ENCODE assay signal across 1 cellular context in genomic region chr6:108002365-108003221, GRCh38.
A peak's percentile ranks its signal among the peaks of the same experiment; 100 is the strongest.
TF ChIP-seq lines count a peak whose summit lies in the region.

No MANE protein-coding gene starts in this region.

TF ChIP-seq in HepG2, 621 proteins besides CTCF, POLR2A, EP300 and RAD21 (continued from another document and continues in another):
- TF ChIP-seq HNRNPUL1 (IDR thresholded peaks at IDR 0.05; ENCODE audit: low read depth, low read length) (no peak), ZNF564 (CRISPR knock-in tag; IDR thresholded peaks at IDR 0.05) (no peak), ADNP (CRISPR knock-in tag; IDR thresholded peaks at IDR 0.05) (no peak), ZNF724P (CRISPR knock-in tag; IDR thresholded peaks at IDR 0.05; ENCODE audit: borderline replicate concordance) (no peak), ZNF333 (CRISPR knock-in tag; IDR thresholded peaks at IDR 0.05; ENCODE audit: borderline replicate concordance) (no peak), YY1 (IDR thresholded peaks at IDR 0.05; ENCODE audit: insufficient read depth, insufficient replicate concordance, low read depth, low read length) (no peak), MIER2 (CRISPR knock-in tag; IDR thresholded peaks at IDR 0.05) (no peak), PHF21A (CRISPR knock-in tag; IDR thresholded peaks at IDR 0.05) (peak; percentile 62; the same call in 1 of the 2 replicates), ZSCAN30 (CRISPR knock-in tag; IDR thresholded peaks at IDR 0.05) (no peak), ZNF501 (CRISPR knock-in tag; IDR thresholded peaks at IDR 0.05) (no peak), HNRNPH1 (optimal IDR thresholded peaks at IDR 0.05; ENCODE audit: low read depth, low read length) (no peak), ZBTB3 (CRISPR knock-in tag; IDR thresholded peaks at IDR 0.05; ENCODE audit: borderline replicate concordance, low read depth) (no peak), ZNF256 (CRISPR knock-in tag; conservative IDR thresholded peaks at IDR 0.05) (no peak), ZNF317 (CRISPR knock-in tag; IDR thresholded peaks at IDR 0.05) (no peak), RELA (CRISPR knock-in tag; IDR thresholded peaks at IDR 0.05) (no peak), THAP11 (CRISPR knock-in tag; IDR thresholded peaks at IDR 0.05) (no peak), MEIS2 (CRISPR knock-in tag; IDR thresholded peaks at IDR 0.05) (peak; percentile 71), XRCC5 (optimal IDR thresholded peaks at IDR 0.05; ENCODE audit: low read length) (no peak), ZNF44 (CRISPR knock-in tag; IDR thresholded peaks at IDR 0.05) (no peak), ZKSCAN1 (IDR thresholded peaks at IDR 0.05; ENCODE audit: low read length) (peak; percentile 96), PHF5A (CRISPR knock-in tag; IDR thresholded peaks at IDR 0.05; ENCODE audit: low read depth, unreplicated experiment) (no peak), MIER3 (CRISPR knock-in tag; IDR thresholded peaks at IDR 0.05; ENCODE audit: borderline replicate concordance) (no peak), NR2C2 (CRISPR knock-in tag; IDR thresholded peaks at IDR 0.05; ENCODE audit: borderline replicate concordance) (no peak), ZBTB40 (IDR thresholded peaks at IDR 0.05) (no peak), ZBTB40 (CRISPR knock-in tag; IDR thresholded peaks at IDR 0.05) (no peak), ZNF660 (CRISPR knock-in tag; IDR thresholded peaks at IDR 0.05; ENCODE audit: borderline replicate concordance, low read depth) (no peak), POLR2G (IDR thresholded peaks at IDR 0.05; ENCODE audit: low read depth, low read length) (no peak; the same call in 1 of the 2 replicates), SSRP1 (CRISPR knock-in tag; IDR thresholded peaks at IDR 0.05) (no peak), GPN1 (CRISPR knock-in tag; IDR thresholded peaks at IDR 0.05; ENCODE audit: borderline replicate concordance) (no peak), NAIF1 (CRISPR knock-in tag; IDR thresholded peaks at IDR 0.05; ENCODE audit: borderline replicate concordance) (no peak), ZNF557 (CRISPR knock-in tag; IDR thresholded peaks at IDR 0.05) (no peak), KLF11 (CRISPR knock-in tag; IDR thresholded peaks at IDR 0.05) (no peak), GATA4 (IDR thresholded peaks at IDR 0.05; ENCODE audit: borderline replicate concordance, low read depth) (no peak), REPIN1 (CRISPR knock-in tag; IDR thresholded peaks at IDR 0.05; ENCODE audit: borderline replicate concordance, low read depth) (no peak; the same call in 1 of the 2 replicates), ZNF773 (CRISPR knock-in tag; IDR thresholded peaks at IDR 0.05; ENCODE audit: borderline replicate concordance) (no peak), HOXA9 (CRISPR knock-in tag; IDR thresholded peaks at IDR 0.05; ENCODE audit: borderline replicate concordance) (no peak), IKZF4 (CRISPR knock-in tag; IDR thresholded peaks at IDR 0.05; ENCODE audit: borderline replicate concordance, low read depth, not compliant biosample characterization) (no peak), SMYD3 (CRISPR knock-in tag; IDR thresholded peaks at IDR 0.05) (no peak), CENPX (CRISPR knock-in tag; IDR thresholded peaks at IDR 0.05) (no peak), ZSCAN5A (CRISPR knock-in tag; IDR thresholded peaks at IDR 0.05; ENCODE audit: borderline replicate concordance) (no peak), ATF5 (CRISPR knock-in tag; IDR thresholded peaks at IDR 0.05; ENCODE audit: low read depth) (no peak), EED (CRISPR knock-in tag; IDR thresholded peaks at IDR 0.05) (no peak), ZNF367 (CRISPR knock-in tag; IDR thresholded peaks at IDR 0.05; ENCODE audit: borderline replicate concordance) (no peak)
- TF ChIP-seq, protein P1, sequence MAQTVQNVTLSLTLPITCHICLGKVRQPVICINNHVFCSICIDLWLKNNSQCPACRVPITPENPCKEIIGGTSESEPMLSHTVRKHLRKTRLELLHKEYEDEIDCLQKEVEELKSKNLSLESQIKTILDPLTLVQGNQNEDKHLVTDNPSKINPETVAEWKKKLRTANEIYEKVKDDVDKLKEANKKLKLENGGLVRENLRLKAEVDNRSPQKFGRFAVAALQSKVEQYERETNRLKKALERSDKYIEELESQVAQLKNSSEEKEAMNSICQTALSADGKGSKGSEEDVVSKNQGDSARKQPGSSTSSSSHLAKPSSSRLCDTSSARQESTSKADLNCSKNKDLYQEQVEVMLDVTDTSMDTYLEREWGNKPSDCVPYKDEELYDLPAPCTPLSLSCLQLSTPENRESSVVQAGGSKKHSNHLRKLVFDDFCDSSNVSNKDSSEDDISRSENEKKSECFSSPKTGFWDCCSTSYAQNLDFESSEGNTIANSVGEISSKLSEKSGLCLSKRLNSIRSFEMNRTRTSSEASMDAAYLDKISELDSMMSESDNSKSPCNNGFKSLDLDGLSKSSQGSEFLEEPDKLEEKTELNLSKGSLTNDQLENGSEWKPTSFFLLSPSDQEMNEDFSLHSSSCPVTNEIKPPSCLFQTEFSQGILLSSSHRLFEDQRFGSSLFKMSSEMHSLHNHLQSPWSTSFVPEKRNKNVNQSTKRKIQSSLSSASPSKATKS (CRISPR knock-in tag; IDR thresholded peaks at IDR 0.05): no peak
- TF ChIP-seq, protein P2, sequence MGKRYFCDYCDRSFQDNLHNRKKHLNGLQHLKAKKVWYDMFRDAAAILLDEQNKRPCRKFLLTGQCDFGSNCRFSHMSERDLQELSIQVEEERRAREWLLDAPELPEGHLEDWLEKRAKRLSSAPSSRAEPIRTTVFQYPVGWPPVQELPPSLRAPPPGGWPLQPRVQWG (CRISPR knock-in tag; IDR thresholded peaks at IDR 0.05; ENCODE audit: borderline replicate concordance, low read depth): no peak
- TF ChIP-seq, protein P3, sequence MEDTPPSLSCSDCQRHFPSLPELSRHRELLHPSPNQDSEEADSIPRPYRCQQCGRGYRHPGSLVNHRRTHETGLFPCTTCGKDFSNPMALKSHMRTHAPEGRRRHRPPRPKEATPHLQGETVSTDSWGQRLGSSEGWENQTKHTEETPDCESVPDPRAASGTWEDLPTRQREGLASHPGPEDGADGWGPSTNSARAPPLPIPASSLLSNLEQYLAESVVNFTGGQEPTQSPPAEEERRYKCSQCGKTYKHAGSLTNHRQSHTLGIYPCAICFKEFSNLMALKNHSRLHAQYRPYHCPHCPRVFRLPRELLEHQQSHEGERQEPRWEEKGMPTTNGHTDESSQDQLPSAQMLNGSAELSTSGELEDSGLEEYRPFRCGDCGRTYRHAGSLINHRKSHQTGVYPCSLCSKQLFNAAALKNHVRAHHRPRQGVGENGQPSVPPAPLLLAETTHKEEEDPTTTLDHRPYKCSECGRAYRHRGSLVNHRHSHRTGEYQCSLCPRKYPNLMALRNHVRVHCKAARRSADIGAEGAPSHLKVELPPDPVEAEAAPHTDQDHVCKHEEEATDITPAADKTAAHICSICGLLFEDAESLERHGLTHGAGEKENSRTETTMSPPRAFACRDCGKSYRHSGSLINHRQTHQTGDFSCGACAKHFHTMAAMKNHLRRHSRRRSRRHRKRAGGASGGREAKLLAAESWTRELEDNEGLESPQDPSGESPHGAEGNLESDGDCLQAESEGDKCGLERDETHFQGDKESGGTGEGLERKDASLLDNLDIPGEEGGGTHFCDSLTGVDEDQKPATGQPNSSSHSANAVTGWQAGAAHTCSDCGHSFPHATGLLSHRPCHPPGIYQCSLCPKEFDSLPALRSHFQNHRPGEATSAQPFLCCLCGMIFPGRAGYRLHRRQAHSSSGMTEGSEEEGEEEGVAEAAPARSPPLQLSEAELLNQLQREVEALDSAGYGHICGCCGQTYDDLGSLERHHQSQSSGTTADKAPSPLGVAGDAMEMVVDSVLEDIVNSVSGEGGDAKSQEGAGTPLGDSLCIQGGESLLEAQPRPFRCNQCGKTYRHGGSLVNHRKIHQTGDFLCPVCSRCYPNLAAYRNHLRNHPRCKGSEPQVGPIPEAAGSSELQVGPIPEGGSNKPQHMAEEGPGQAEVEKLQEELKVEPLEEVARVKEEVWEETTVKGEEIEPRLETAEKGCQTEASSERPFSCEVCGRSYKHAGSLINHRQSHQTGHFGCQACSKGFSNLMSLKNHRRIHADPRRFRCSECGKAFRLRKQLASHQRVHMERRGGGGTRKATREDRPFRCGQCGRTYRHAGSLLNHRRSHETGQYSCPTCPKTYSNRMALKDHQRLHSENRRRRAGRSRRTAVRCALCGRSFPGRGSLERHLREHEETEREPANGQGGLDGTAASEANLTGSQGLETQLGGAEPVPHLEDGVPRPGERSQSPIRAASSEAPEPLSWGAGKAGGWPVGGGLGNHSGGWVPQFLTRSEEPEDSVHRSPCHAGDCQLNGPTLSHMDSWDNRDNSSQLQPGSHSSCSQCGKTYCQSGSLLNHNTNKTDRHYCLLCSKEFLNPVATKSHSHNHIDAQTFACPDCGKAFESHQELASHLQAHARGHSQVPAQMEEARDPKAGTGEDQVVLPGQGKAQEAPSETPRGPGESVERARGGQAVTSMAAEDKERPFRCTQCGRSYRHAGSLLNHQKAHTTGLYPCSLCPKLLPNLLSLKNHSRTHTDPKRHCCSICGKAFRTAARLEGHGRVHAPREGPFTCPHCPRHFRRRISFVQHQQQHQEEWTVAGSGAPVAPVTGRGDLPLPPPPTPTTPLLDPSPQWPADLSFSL (CRISPR knock-in tag; IDR thresholded peaks at IDR 0.05): no peak
